In the genomic region with DNA sequence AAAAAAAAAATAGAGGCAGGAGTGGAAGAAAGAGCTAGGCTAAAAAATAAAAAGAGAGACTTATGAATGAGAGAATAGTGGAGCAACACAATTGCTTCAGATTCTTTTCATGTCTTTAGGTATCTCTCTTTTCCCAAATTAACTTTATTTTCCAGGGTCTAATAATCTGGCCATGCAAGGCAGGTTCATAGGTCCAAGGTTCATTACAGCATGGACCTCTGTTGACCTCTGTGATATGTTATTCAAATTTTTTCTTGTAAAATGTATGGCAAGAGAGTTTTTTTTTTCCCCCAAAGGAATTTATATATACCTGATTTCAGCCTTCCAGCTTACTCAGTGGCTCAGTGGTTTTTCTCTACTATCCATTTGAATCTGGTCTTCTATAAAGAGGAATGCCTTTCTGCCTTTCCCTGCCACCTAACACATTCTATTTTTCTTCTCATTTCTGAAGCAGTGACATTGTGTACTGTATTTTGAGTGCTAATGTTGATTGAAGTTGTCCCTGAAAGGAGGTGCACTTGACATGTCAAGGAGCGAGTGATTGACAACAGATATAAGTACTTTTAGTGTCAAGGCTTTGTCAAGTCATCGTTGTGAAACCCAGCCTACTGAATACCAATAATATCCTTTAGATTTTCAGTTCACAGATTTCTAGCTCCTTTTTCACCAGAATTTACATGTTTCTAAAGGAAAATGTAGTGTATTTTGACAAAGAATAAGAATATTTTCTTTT, we compare ENCODE assay signal across 14 cellular contexts.
DNase-seq lines count a peak whose midpoint lies in the region; ATAC-seq, FAIRE-seq and TF ChIP-seq lines count a peak whose summit lies in the region.
"Had no signal": no experiment of that assay in that cellular context is flagged by ENCODE, and none has a peak within 500 bp of the region (broad histone marks: within the 10 kb centered on the region; RNA-seq: fewer than 3 reads in every experiment).

No MANE protein-coding gene starts in this region.

- H3K9me1 ChIP-seq in K562 (ENCODE audit: control insufficient read depth, insufficient read depth, low read length): no peaks in the 10 kb centered on the region

- CTCF ChIA-PET in A549 (lab: Yijun Ruan, JAX): no interaction called here
- CTCF ChIA-PET in K562 (lab: Yijun Ruan, JAX; ENCODE audit: low intra/inter-chr PET ratio): no interaction called here

- H3K36me3 ChIP-seq in K562 (ENCODE audit: control insufficient read depth, insufficient read depth, low read length): no peaks in the 10 kb centered on the region
- peaks cover 0 to 6% (median 4%) of the 10 kb centered on the region in 4 donors for H3K36me3 ChIP-seq in liver (ENCODE audit: control insufficient read depth in 4 of 4, insufficient read depth in 3 of 4, low read depth in 1 of 4, low read length in 3 of 4)
- H3K36me3 ChIP-seq: BE2C had no signal

- no peak overlapping the region for H3K4me3 ChIP-seq in A549
- H3K4me3 ChIP-seq in K562: no peak overlapping the region
- no peak overlapping the region for H3K4me3 ChIP-seq in liver (ENCODE audit: low read depth in 1 of 3, low read length in 3 of 3)

- H3K79me2 ChIP-seq in K562 (ENCODE audit: control insufficient read depth, insufficient read depth, low read length): no peaks in the 10 kb centered on the region

- H3K9me3 ChIP-seq in A549 (no peaks in the 10 kb centered on the region), K562 (replicated peaks; ENCODE audit: control insufficient read depth, insufficient read depth, low read depth, low read length) (no peaks in the 10 kb centered on the region), liver (ENCODE audit: control insufficient read depth in 4 of 4, low read length in 3 of 4) (no peaks in the 10 kb centered on the region)
- H3K9me3 ChIP-seq: BE2C had no signal

- H3K27me3 ChIP-seq in K562 (ENCODE audit: control insufficient read depth in 2 of 2, insufficient read depth in 2 of 2, low read length in 2 of 2): no peaks in the 10 kb centered on the region
- no peaks in the 10 kb centered on the region for H3K27me3 ChIP-seq in liver (ENCODE audit: control insufficient read depth in 4 of 4, insufficient read depth in 4 of 4, low read length in 3 of 4)
- H3K27me3 ChIP-seq: BE2C had no signal

- H3K4me1 ChIP-seq in A549: no peaks in the 10 kb centered on the region
- H3K4me1 ChIP-seq in K562 (replicated peaks in 1 of 2; ENCODE audit: control insufficient read depth in 2 of 2, insufficient read depth in 2 of 2, low read length in 2 of 2): no peaks in the 10 kb centered on the region; a peak in 1 of 5 replicates
- H3K4me1 ChIP-seq in liver (ENCODE audit: control insufficient read depth in 4 of 4, insufficient read depth in 4 of 4, low read length in 3 of 4): no peaks in the 10 kb centered on the region
- H3K4me1 ChIP-seq: BE2C had no signal

- TF ChIP-seq POLR2A in A549 (IDR thresholded peaks at IDR 0.05; ENCODE audit: low read length): no peak
- no peak for TF ChIP-seq POLR2A in GM12892 (IDR thresholded peaks at IDR 0.05; ENCODE audit: low read depth, low read length)
- no peak for TF ChIP-seq POLR2A in K562 (conservative IDR thresholded peaks at IDR 0.05)

- TF ChIP-seq RAD21 in A549 (conservative IDR thresholded peaks at IDR 0.05 in 1 of 2, IDR thresholded peaks at IDR 0.05 in 1 of 2) (no peak), K562 (CRISPR knock-in tag; conservative IDR thresholded peaks at IDR 0.05 in 1 of 2, IDR thresholded peaks at IDR 0.05 in 1 of 2) (no peak), liver (IDR thresholded peaks at IDR 0.05) (no peak)

- POLR2A ChIA-PET in A549 (lab: Yijun Ruan, JAX): no interaction called here
- POLR2A ChIA-PET in K562 (lab: Yijun Ruan, JAX): interaction anchor here (1.0 to 1.3 kb wide), 2 partner anchors 15 to 25 kb away, joined by 3 read pairs; no protein-coding TSS in a partner anchor

- H3K27ac ChIP-seq in A549 (no peak overlapping the region), K562 (ENCODE audit: extremely low read depth, low read depth, low read length) (no peak overlapping the region), liver (ENCODE audit: low read depth in 1 of 2, low read length in 2 of 2) (no peak overlapping the region)
- H3K27ac ChIP-seq: C4-2B had no signal

- H3K9ac ChIP-seq in K562 (ENCODE audit: insufficient read depth in 1 of 2, low read depth in 2 of 2, low read length in 2 of 2) (no peak overlapping the region), liver (ENCODE audit: low read depth in 1 of 2, low read length in 2 of 2) (no peak overlapping the region)

- FAIRE-seq in A549 (lab: Jason Lieb, UNC) (peak; percentile 84), GM12892 (lab: Jason Lieb, UNC) (peak; percentile 61), K562 (lab: Jason Lieb, UNC) (peak; percentile 37)
- FAIRE-seq: GM18507 had no signal

- ATAC-seq in A549 (no peak), K562 (no peak), GM21381 (IDR thresholded peaks at IDR 0.05; ENCODE audit: unreplicated experiment) (no peak), GM21390 (IDR thresholded peaks at IDR 0.05; ENCODE audit: unreplicated experiment) (no peak)

- H4K20me1 ChIP-seq in K562 (replicated peaks; ENCODE audit: control insufficient read depth, insufficient read depth, low read length): no peaks in the 10 kb centered on the region

- no peak overlapping the region for H2AFZ ChIP-seq in K562 (ENCODE audit: low read depth, low read length)

- BruUV-seq in K562 (replicated peaks; lab: Mats Ljungman, UMichigan): no TSS peak

- TF ChIP-seq EP300 in A549 (IDR thresholded peaks at IDR 0.05): no peak
- no peak for TF ChIP-seq EP300 in K562 (IDR thresholded peaks at IDR 0.05; ENCODE audit: low read length)

- TF ChIP-seq CTCF in A549 (IDR thresholded peaks at IDR 0.05) (no peak), K562 (IDR thresholded peaks at IDR 0.05 in 2 of 3, conservative IDR thresholded peaks at IDR 0.05 in 1 of 3; ENCODE audit: insufficient read depth in 2 of 3, low read depth in 1 of 3, low read length in 3 of 3) (no peak), liver (IDR thresholded peaks at IDR 0.05; ENCODE audit: low read depth, low read length, missing input control) (no peak)

- in situ Hi-C loops in K562 (cut with MboI): no loop called here

- H3K4me2 ChIP-seq in A549: no peak overlapping the region
- no peak overlapping the region for H3K4me2 ChIP-seq in K562 (ENCODE audit: insufficient read depth, low read length)

- intact Hi-C loops in K562 (cut with micrococcal nuclease): no loop called here

- DNase-seq in A549 (ENCODE audit: low read depth in 1 of 2, low spot score in 1 of 2) (no peak), GM12892 (ENCODE audit: insufficient read length) (no peak), K562 (ENCODE audit: extremely low read depth in 1 of 4, low spot score in 3 of 4) (peak in 1 of 4 experiments; percentile 7), NAMALWA (ENCODE audit: low spot score) (no peak)
- DNase-seq: BE2C; CD4-positive, alpha-beta memory T cell; GF-D8; GOT3; H9 had no signal

- 97% methylated on average over 2 of the region's 2 CpGs for WGBS in A549 (ENCODE audit: missing lambda C conversion rate)
- 29% methylated on average over 2 of the region's 2 CpGs for WGBS in K562 (ENCODE audit: insufficient coverage, low coverage, missing lambda C conversion rate)
- 94% methylated on average over 2 of the region's 2 CpGs for WGBS in liver

TF ChIP-seq in A549, 52 proteins besides CTCF, POLR2A, EP300 and RAD21 (continues in another document):
- TF ChIP-seq RFX5 (IDR thresholded peaks at IDR 0.05): no peak
- TF ChIP-seq, protein P1, sequence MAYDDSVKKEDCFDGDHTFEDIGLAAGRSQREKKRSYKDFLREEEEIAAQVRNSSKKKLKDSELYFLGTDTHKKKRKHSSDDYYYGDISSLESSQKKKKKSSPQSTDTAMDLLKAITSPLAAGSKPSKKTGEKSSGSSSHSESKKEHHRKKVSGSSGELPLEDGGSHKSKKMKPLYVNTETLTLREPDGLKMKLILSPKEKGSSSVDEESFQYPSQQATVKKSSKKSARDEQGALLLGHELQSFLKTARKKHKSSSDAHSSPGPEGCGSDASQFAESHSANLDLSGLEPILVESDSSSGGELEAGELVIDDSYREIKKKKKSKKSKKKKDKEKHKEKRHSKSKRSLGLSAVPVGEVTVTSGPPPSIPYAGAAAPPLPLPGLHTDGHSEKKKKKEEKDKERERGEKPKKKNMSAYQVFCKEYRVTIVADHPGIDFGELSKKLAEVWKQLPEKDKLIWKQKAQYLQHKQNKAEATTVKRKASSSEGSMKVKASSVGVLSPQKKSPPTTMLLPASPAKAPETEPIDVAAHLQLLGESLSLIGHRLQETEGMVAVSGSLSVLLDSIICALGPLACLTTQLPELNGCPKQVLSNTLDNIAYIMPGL (CRISPR knock-in tag; IDR thresholded peaks at IDR 0.05; ENCODE audit: borderline replicate concordance): no peak
- no peak for TF ChIP-seq RARB (CRISPR knock-in tag; IDR thresholded peaks at IDR 0.05)

TF ChIP-seq in K562, 482 proteins besides CTCF, POLR2A, EP300 and RAD21 (continues in another document):
- TF ChIP-seq POLR2B (IDR thresholded peaks at IDR 0.05; ENCODE audit: low read depth, partially characterized antibody) (no peak), TRIM28 (IDR thresholded peaks at IDR 0.05) (no peak), ZNF445 (CRISPR knock-in tag; IDR thresholded peaks at IDR 0.05; ENCODE audit: low read depth) (no peak)
- TF ChIP-seq, protein P2, sequence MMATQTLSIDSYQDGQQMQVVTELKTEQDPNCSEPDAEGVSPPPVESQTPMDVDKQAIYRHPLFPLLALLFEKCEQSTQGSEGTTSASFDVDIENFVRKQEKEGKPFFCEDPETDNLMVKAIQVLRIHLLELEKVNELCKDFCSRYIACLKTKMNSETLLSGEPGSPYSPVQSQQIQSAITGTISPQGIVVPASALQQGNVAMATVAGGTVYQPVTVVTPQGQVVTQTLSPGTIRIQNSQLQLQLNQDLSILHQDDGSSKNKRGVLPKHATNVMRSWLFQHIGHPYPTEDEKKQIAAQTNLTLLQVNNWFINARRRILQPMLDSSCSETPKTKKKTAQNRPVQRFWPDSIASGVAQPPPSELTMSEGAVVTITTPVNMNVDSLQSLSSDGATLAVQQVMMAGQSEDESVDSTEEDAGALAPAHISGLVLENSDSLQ (IDR thresholded peaks at IDR 0.05): peak; percentile 89

TF ChIP-seq in liver, 16 proteins besides CTCF, POLR2A, EP300 and RAD21 (continues in another document):
- TF ChIP-seq EGR1 (IDR thresholded peaks at IDR 0.05; ENCODE audit: low read depth in 2 of 2): no peak

Comparison
In these comparisons a context has a peak if more than half of its experiments do, and no peak if none do; other contexts are left out.
1. Of the 35 proteins assayed by ChIP-seq in both K562 and A549: peak only in K562: CEBPB; only in A549: none; in both: none; in neither: 34.